ENCODE assay signal across 11 cellular contexts in genomic region chr1:11280719-11281376, GRCh38. TPM values are rescaled to one million over a fixed set of nuclear protein-coding genes. Genes with fewer than 3 reads are reported as not detected.
DNase-seq lines count a peak whose midpoint lies in the region; ATAC-seq, FAIRE-seq and TF ChIP-seq lines count a peak whose summit lies in the region.
"Had no signal": no experiment of that assay in that cellular context is flagged by ENCODE, and none has a peak within 500 bp of the region (broad histone marks: within the 10 kb centered on the region; RNA-seq: fewer than 3 reads in every experiment).

No MANE protein-coding gene starts in this region.

- DNase-seq in CD4-positive, CD25-positive, alpha-beta regulatory T cell: peak in 2 of 3 donors; percentile 50 to 79
- DNase-seq in GM19239 (ENCODE audit: insufficient read length, low spot score) (no peak), lung microvascular endothelial cell (ENCODE audit: low read depth in 2 of 2) (peak; percentile 19 to 27), ovary (no peak), posterior vena cava (ENCODE audit: low spot score) (no peak), G401 (ENCODE audit: low spot score) (no peak)
- DNase-seq: activated effector memory CD4-positive, alpha-beta T cell treated with anti-CD3 and anti-CD28 coated beads, Interleukin-2, amount 50 U/mL, for 16 hours; NCI-H1694 treated with DMSO at 0.1 percent for 48 hours had no signal

- H3K27ac ChIP-seq in CD4-positive, CD25-positive, alpha-beta regulatory T cell (ENCODE audit: insufficient read depth, low read length, poor library complexity, severe bottlenecking): peak overlapping the region; percentile 68
- H3K27ac ChIP-seq in VCaP: peak overlapping the region; percentile 54
- no peak overlapping the region for H3K27ac ChIP-seq in ovary
- H3K27ac ChIP-seq: SJSA1 had no signal

- H3K4me3 ChIP-seq in CD4-positive, CD25-positive, alpha-beta regulatory T cell (ENCODE audit: low read depth, low read length): peak overlapping the region; percentile 58
- no peak overlapping the region for H3K4me3 ChIP-seq in ovary
- H3K4me3 ChIP-seq: SJSA1 had no signal

- intact Hi-C loops in ovary (cut with DNase I) (no loop called here), posterior vena cava (cut with DNase I) (no loop called here)

- no peaks in the 10 kb centered on the region for H3K27me3 ChIP-seq in CD4-positive, CD25-positive, alpha-beta regulatory T cell (ENCODE audit: control insufficient read depth, insufficient read depth, low read length)
- H3K27me3 ChIP-seq in ovary: no peaks in the 10 kb centered on the region
- H3K27me3 ChIP-seq: SJSA1 had no signal

- no peaks in the 10 kb centered on the region for H3K9me3 ChIP-seq in CD4-positive, CD25-positive, alpha-beta regulatory T cell (ENCODE audit: control insufficient read depth in 2 of 2, low read length in 2 of 2)
- H3K9me3 ChIP-seq in ovary: no peaks in the 10 kb centered on the region
- H3K9me3 ChIP-seq: SJSA1 had no signal

- ATAC-seq in CD4-positive, CD25-positive, alpha-beta regulatory T cell (ENCODE audit: low read depth in 2 of 2): peak; percentile 78 to 87
- ATAC-seq in HG02884 (IDR thresholded peaks at IDR 0.05; ENCODE audit: unreplicated experiment): no peak

- TF ChIP-seq POLR2A in ovary (IDR thresholded peaks at IDR 0.05): no peak

- peaks cover 17% of the 10 kb centered on the region for H3K36me3 ChIP-seq in CD4-positive, CD25-positive, alpha-beta regulatory T cell (ENCODE audit: control insufficient read depth, insufficient read depth, low read length)
- H3K36me3 ChIP-seq in ovary: no peaks in the 10 kb centered on the region

- peak; percentile 94 for FAIRE-seq in GM19239 (lab: Jason Lieb, UNC)

- peaks cover 71% of the 10 kb centered on the region for H3K4me1 ChIP-seq in CD4-positive, CD25-positive, alpha-beta regulatory T cell (ENCODE audit: control insufficient read depth, insufficient read depth, low read length, poor library complexity, severe bottlenecking)
- peaks cover 6% of the 10 kb centered on the region for H3K4me1 ChIP-seq in ovary (ENCODE audit: insufficient read depth)

- 82 to 85% (median 85%) methylated on average over 4 of the region's 4 CpGs for WGBS in ovary, 3 donors

- TF ChIP-seq CTCF in VCaP (conservative IDR thresholded peaks at IDR 0.05) (no peak), ovary (IDR thresholded peaks at IDR 0.05) (no peak)

- H3K4me3 Mint-ChIP-seq in CD4-positive, CD25-positive, alpha-beta regulatory T cell: peak overlapping the region; percentile 48 to 74 (median 59)

- in situ Hi-C loops in G401 (cut with HindIII; ENCODE audit: low sequenced_read_pairs): no loop called here

- peaks cover 13 to 95% (median 64%) of the 10 kb centered on the region in 4 donors for H3K4me1 Mint-ChIP-seq in CD4-positive, CD25-positive, alpha-beta regulatory T cell

- H3K9me3 Mint-ChIP-seq in CD4-positive, CD25-positive, alpha-beta regulatory T cell: no peaks in the 10 kb centered on the region

- H3K36me3 Mint-ChIP-seq in CD4-positive, CD25-positive, alpha-beta regulatory T cell: peaks cover 46% of the 10 kb centered on the region

- no peaks in the 10 kb centered on the region for H3K27me3 Mint-ChIP-seq in CD4-positive, CD25-positive, alpha-beta regulatory T cell

- peak overlapping the region; percentile 90 to 95 (median 93) for H3K27ac Mint-ChIP-seq in CD4-positive, CD25-positive, alpha-beta regulatory T cell

- no peak for TF ChIP-seq EP300 in ovary (IDR thresholded peaks at IDR 0.05)

RNA-seq across cellular contexts. Expression of gene UBIAD1, which starts 7.8 kb away (rescaled TPM):
- 20.9 TPM for total RNA-seq in CD4-positive, CD25-positive, alpha-beta regulatory T cell
- polyA plus RNA-seq in CD4-positive, CD25-positive, alpha-beta regulatory T cell: 10 to 100 TPM; 28.4 to 43.5 (median 40.3) TPM
- 6.8 and 13.9 TPM in 2 replicates for total RNA-seq in lung microvascular endothelial cell
- total RNA-seq in ovary: 10 to 100 TPM; 10.1 to 26.2 (median 22.0) TPM
- 10 to 100 TPM; 14.9 to 15.5 TPM for polyA plus RNA-seq in ovary
- 10 to 100 TPM in 1 of 2 donors, 1 to 10 TPM in 1; 8.0 to 12.0 TPM for total RNA-seq in posterior vena cava
- 10.8 and 16.2 TPM in 2 replicates for total RNA-seq in G401 (2014; rRNA removed; shearing (Covaris generic))

RNA-seq across cellular contexts. Expression of gene MTOR, which starts 18.5 kb away (rescaled TPM):
- total RNA-seq in CD4-positive, CD25-positive, alpha-beta regulatory T cell: 48.2 TPM
- 1 to 10 TPM; 3.9 to 6.0 (median 4.6) TPM for polyA plus RNA-seq in CD4-positive, CD25-positive, alpha-beta regulatory T cell
- total RNA-seq in lung microvascular endothelial cell (32.9 and 47.4 TPM in 2 replicates), ovary (10 to 100 TPM; 11.7 to 32.4 (median 21.3) TPM), posterior vena cava (10 to 100 TPM; 26.3 to 26.7 TPM)
- 10 to 100 TPM; 12.1 to 27.9 TPM for polyA plus RNA-seq in ovary
- 21.5 and 26.7 TPM in 2 replicates for total RNA-seq in G401 (2014; rRNA removed; shearing (Covaris generic))

Comparison
In these comparisons a context has a peak if more than half of its experiments do, and no peak if none do; other contexts are left out.
1. DNase-seq: peak in CD4-positive, CD25-positive, alpha-beta regulatory T cell (2 of 3) and lung microvascular endothelial cell (2 of 2); none in GM19239 (single experiment), ovary (0 of 5), posterior vena cava (single experiment) and G401 (single experiment).
2. H3K27ac ChIP-seq: peak in CD4-positive, CD25-positive, alpha-beta regulatory T cell (single experiment) and VCaP (single experiment); none in ovary (0 of 2).